Comparison of ENCODE assay signal across 2 cellular contexts in genomic region chr14:59918824-59919581, GRCh38.
A peak's percentile ranks its signal among the peaks of the same experiment; 100 is the strongest.
TF ChIP-seq lines count a peak whose summit lies in the region.

No MANE protein-coding gene starts in this region.

TF ChIP-seq in SK-N-SH treated with all-trans-retinoic acid at 6 μM for 48 hours, 23 proteins besides CTCF, POLR2A, EP300 and RAD21:
- TF ChIP-seq PATZ1 (CRISPR knock-in tag; IDR thresholded peaks at IDR 0.05; ENCODE audit: borderline replicate concordance) (no peak), RARB (CRISPR knock-in tag; IDR thresholded peaks at IDR 0.05) (no peak), ZNF565 (CRISPR knock-in tag; conservative IDR thresholded peaks at IDR 0.05; ENCODE audit: low read depth) (no peak), ZC3H10 (CRISPR knock-in tag; IDR thresholded peaks at IDR 0.05) (no peak), TSHZ2 (CRISPR knock-in tag; IDR thresholded peaks at IDR 0.05) (no peak), ZNF70 (CRISPR knock-in tag; IDR thresholded peaks at IDR 0.05) (no peak), ZFP30 (CRISPR knock-in tag; IDR thresholded peaks at IDR 0.05) (no peak), CSDC2 (CRISPR knock-in tag; IDR thresholded peaks at IDR 0.05) (no peak), BACH2 (CRISPR knock-in tag; IDR thresholded peaks at IDR 0.05; ENCODE audit: borderline replicate concordance) (no peak), ISL1 (CRISPR knock-in tag; IDR thresholded peaks at IDR 0.05) (no peak), CREB5 (CRISPR knock-in tag; IDR thresholded peaks at IDR 0.05; ENCODE audit: low read depth) (no peak)
TF ChIP-seq in SK-N-SH treated with all-trans-retinoic acid at 6 μM for 48 hours: peak in this region for 0.

TF ChIP-seq in H1, 55 proteins besides CTCF, POLR2A, EP300 and RAD21:
- TF ChIP-seq FOSL1 (IDR thresholded peaks at IDR 0.05; ENCODE audit: insufficient read depth, low read depth, low read length) (no peak), TAF7 (optimal IDR thresholded peaks at IDR 0.05; ENCODE audit: borderline replicate concordance, low read depth, low read length) (peak; percentile 15)
TF ChIP-seq in H1: peak in this region for 1.
